8 cellular contexts compared by ENCODE assay signal in the genomic region with DNA sequence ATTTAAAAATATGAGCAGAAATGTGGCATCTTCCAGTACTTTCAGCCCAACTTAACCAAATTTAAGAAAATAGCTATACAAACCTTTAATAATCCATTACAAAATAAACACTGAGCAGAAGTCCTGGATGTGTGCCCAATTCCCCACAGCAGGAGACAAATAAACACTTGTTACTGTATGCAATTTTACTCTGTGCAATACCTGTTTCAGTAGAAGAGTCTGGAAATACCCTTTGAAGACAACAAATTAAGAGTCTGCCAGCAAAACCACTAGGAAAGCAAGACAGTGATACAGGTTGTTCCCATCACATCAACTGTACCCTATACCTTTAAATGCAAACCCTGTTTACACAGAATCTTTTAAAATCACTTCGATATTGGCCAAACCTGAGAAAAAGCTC.
DNase-seq lines count a peak whose midpoint lies in the region; ATAC-seq, FAIRE-seq and TF ChIP-seq lines count a peak whose summit lies in the region.

No MANE protein-coding gene starts in this region.

- ATAC-seq in HG02759 (IDR thresholded peaks at IDR 0.05; ENCODE audit: unreplicated experiment) (peak; percentile 59), HG02571 (IDR thresholded peaks at IDR 0.05; ENCODE audit: unreplicated experiment) (no peak)
- ATAC-seq in effector memory CD8-positive, alpha-beta T cell (replicated peaks), result peak; percentile 37

- H3K4me1 Mint-ChIP-seq in effector memory CD8-positive, alpha-beta T cell (ENCODE audit: low read depth in 2 of 2), result peaks cover 24 to 34% of the 10 kb centered on the region in 2 donors

- H3K4me3 Mint-ChIP-seq in effector memory CD8-positive, alpha-beta T cell, result no peak overlapping the region

- DNase-seq in DMS153 (lab: John Stamatoyannopoulos, UW) (peak; percentile 87), NCI-H2196 treated with DMSO at 0.1 percent for 48 hours (lab: John Stamatoyannopoulos, UW; ENCODE audit: unreplicated experiment) (peak; percentile 82), D721Med (ENCODE audit: insufficient read length, low spot score) (no peak), ACHN (no peak)
- no peak for DNase-seq in effector memory CD8-positive, alpha-beta T cell
- no peak for DNase-seq in stimulated activated CD4-positive, alpha-beta T cell treated with anti-CD3 and anti-CD28 coated beads, Interleukin-4, amount 100 ng/mL, for 1 hour

- peak overlapping the region in 1 of 2 donors; percentile 10 for H3K27ac Mint-ChIP-seq in effector memory CD8-positive, alpha-beta T cell

- peaks cover 2% of the 10 kb centered on the region for H3K36me3 Mint-ChIP-seq in effector memory CD8-positive, alpha-beta T cell (ENCODE audit: insufficient read depth)

- no peaks in the 10 kb centered on the region for H3K9me3 Mint-ChIP-seq in effector memory CD8-positive, alpha-beta T cell

- no peak for FAIRE-seq in D721Med (lab: Jason Lieb, UNC)

- no peak for TF ChIP-seq CTCF in D721Med (IDR thresholded peaks at IDR 0.05; ENCODE audit: insufficient read depth, missing control alignments)

- no peaks in the 10 kb centered on the region for H3K27me3 Mint-ChIP-seq in effector memory CD8-positive, alpha-beta T cell

- in situ Hi-C loops in ACHN (cut with HindIII; ENCODE audit: low pct_ligation_motif_present, low pct_unique_long_range_greater_than_20kb, low sequenced_read_pairs), result no loop called here

Comparison
In these comparisons a context has a peak if more than half of its experiments do, and no peak if none do; other contexts are left out.
1. DNase-seq: peak in DMS153 (single experiment) and NCI-H2196 treated with DMSO at 0.1 percent for 48 hours (single experiment); none in effector memory CD8-positive, alpha-beta T cell (0 of 3), D721Med (single experiment), stimulated activated CD4-positive, alpha-beta T cell treated with anti-CD3 and anti-CD28 coated beads, Interleukin-4, amount 100 ng/mL, for 1 hour (single experiment) and ACHN (single experiment).